Comparison of ENCODE assay signal across 13 cellular contexts in genomic region chr15:58383876-58384275, GRCh38. TPM values are rescaled to one million over a fixed set of nuclear protein-coding genes. Genes with fewer than 3 reads are reported as not detected.
DNase-seq lines count a peak whose midpoint lies in the region; TF ChIP-seq lines count a peak whose summit lies in the region.
"Had no signal": no experiment of that assay in that cellular context is flagged by ENCODE, and none has a peak within 500 bp of the region (broad histone marks: within the 10 kb centered on the region; RNA-seq: fewer than 3 reads in every experiment).

No MANE protein-coding gene starts in this region.

- no peaks in the 10 kb centered on the region for H3K27me3 Mint-ChIP-seq in activated naive CD4-positive, alpha-beta T cell treated with anti-CD3 and anti-CD28 coated beads for 36 hours (ENCODE audit: low read depth)
- peaks cover 4% of the 10 kb centered on the region for H3K27me3 Mint-ChIP-seq in activated naive CD4-positive, alpha-beta T cell treated with anti-CD3 and anti-CD28 coated beads, Interleukin-2, amount 10 ng/mL, durations not matched to agents 7 days and 5 days
- H3K27me3 Mint-ChIP-seq in stimulated activated naive CD8-positive, alpha-beta T cell treated with anti-CD3 and anti-CD28 coated beads, Interleukin-15, Interleukin-2, amounts not matched to agents 100 ng/mL and 50 ng/mL, for 24 hours = no peaks in the 10 kb centered on the region
- no peaks in the 10 kb centered on the region for H3K27me3 Mint-ChIP-seq in osteocyte (ENCODE audit: unreplicated experiment)

- CTCF ChIA-PET in activated naive CD4-positive, alpha-beta T cell treated with anti-CD3 and anti-CD28 coated beads for 36 hours (lab: Charles Lee) = no interaction called here
- CTCF ChIA-PET in activated naive CD4-positive, alpha-beta T cell treated with anti-CD3 and anti-CD28 coated beads, Interleukin-2, amount 10 ng/mL, durations not matched to agents 7 days and 5 days (lab: Charles Lee) = no interaction called here

- H3K36me3 Mint-ChIP-seq in activated naive CD4-positive, alpha-beta T cell treated with anti-CD3 and anti-CD28 coated beads for 36 hours (ENCODE audit: low read depth) = no peaks in the 10 kb centered on the region
- no peaks in the 10 kb centered on the region for H3K36me3 Mint-ChIP-seq in activated naive CD4-positive, alpha-beta T cell treated with anti-CD3 and anti-CD28 coated beads, Interleukin-2, amount 10 ng/mL, durations not matched to agents 7 days and 5 days
- no peaks in the 10 kb centered on the region for H3K36me3 Mint-ChIP-seq in stimulated activated naive CD8-positive, alpha-beta T cell treated with anti-CD3 and anti-CD28 coated beads, Interleukin-15, Interleukin-2, amounts not matched to agents 100 ng/mL and 50 ng/mL, for 24 hours (ENCODE audit: low read depth)
- no peaks in the 10 kb centered on the region for H3K36me3 Mint-ChIP-seq in osteocyte (ENCODE audit: unreplicated experiment)
- H3K36me3 Mint-ChIP-seq: mesothelial cell of epicardium had no signal

- H3K4me1 Mint-ChIP-seq in activated naive CD4-positive, alpha-beta T cell treated with anti-CD3 and anti-CD28 coated beads for 36 hours (ENCODE audit: low read depth) = peaks cover 17% of the 10 kb centered on the region
- no peaks in the 10 kb centered on the region for H3K4me1 Mint-ChIP-seq in activated naive CD4-positive, alpha-beta T cell treated with anti-CD3 and anti-CD28 coated beads, Interleukin-2, amount 10 ng/mL, durations not matched to agents 7 days and 5 days
- H3K4me1 Mint-ChIP-seq in stimulated activated naive CD8-positive, alpha-beta T cell treated with anti-CD3 and anti-CD28 coated beads, Interleukin-15, Interleukin-2, amounts not matched to agents 100 ng/mL and 50 ng/mL, for 24 hours (ENCODE audit: low read depth) = peaks cover 16% of the 10 kb centered on the region
- peaks cover under 1% of the 10 kb centered on the region for H3K4me1 Mint-ChIP-seq in osteocyte (ENCODE audit: unreplicated experiment)

- intact Hi-C loops in activated naive CD4-positive, alpha-beta T cell treated with anti-CD3 and anti-CD28 coated beads for 36 hours (cut with micrococcal nuclease) = loop anchor here (1.0 to 2.0 kb wide), 3 partner anchors 29 to 69 kb away; no protein-coding TSS in a partner anchor

- TF ChIP-seq CTCF in osteocyte (IDR thresholded peaks at IDR 0.05) = no peak

- peaks cover 5% of the 10 kb centered on the region for H3K9me3 Mint-ChIP-seq in activated naive CD4-positive, alpha-beta T cell treated with anti-CD3 and anti-CD28 coated beads for 36 hours
- H3K9me3 Mint-ChIP-seq in activated naive CD4-positive, alpha-beta T cell treated with anti-CD3 and anti-CD28 coated beads, Interleukin-2, amount 10 ng/mL, durations not matched to agents 7 days and 5 days = no peaks in the 10 kb centered on the region
- H3K9me3 Mint-ChIP-seq in stimulated activated naive CD8-positive, alpha-beta T cell treated with anti-CD3 and anti-CD28 coated beads, Interleukin-15, Interleukin-2, amounts not matched to agents 100 ng/mL and 50 ng/mL, for 24 hours = no peaks in the 10 kb centered on the region
- no peaks in the 10 kb centered on the region for H3K9me3 Mint-ChIP-seq in osteocyte (ENCODE audit: unreplicated experiment)
- H3K9me3 Mint-ChIP-seq: mesothelial cell of epicardium had no signal

- no peak overlapping the region for H3K4me3 Mint-ChIP-seq in activated naive CD4-positive, alpha-beta T cell treated with anti-CD3 and anti-CD28 coated beads for 36 hours
- no peak overlapping the region for H3K4me3 Mint-ChIP-seq in activated naive CD4-positive, alpha-beta T cell treated with anti-CD3 and anti-CD28 coated beads, Interleukin-2, amount 10 ng/mL, durations not matched to agents 7 days and 5 days
- no peak overlapping the region for H3K4me3 Mint-ChIP-seq in stimulated activated naive CD8-positive, alpha-beta T cell treated with anti-CD3 and anti-CD28 coated beads, Interleukin-15, Interleukin-2, amounts not matched to agents 100 ng/mL and 50 ng/mL, for 24 hours
- no peak overlapping the region for H3K4me3 Mint-ChIP-seq in osteocyte (ENCODE audit: unreplicated experiment)
- H3K4me3 Mint-ChIP-seq: mesothelial cell of epicardium had no signal

- H3K27ac Mint-ChIP-seq in activated naive CD4-positive, alpha-beta T cell treated with anti-CD3 and anti-CD28 coated beads for 36 hours = peak overlapping the region; percentile 14
- H3K27ac Mint-ChIP-seq in activated naive CD4-positive, alpha-beta T cell treated with anti-CD3 and anti-CD28 coated beads, Interleukin-2, amount 10 ng/mL, durations not matched to agents 7 days and 5 days = no peak overlapping the region
- peak overlapping the region; percentile 82 for H3K27ac Mint-ChIP-seq in stimulated activated naive CD8-positive, alpha-beta T cell treated with anti-CD3 and anti-CD28 coated beads, Interleukin-15, Interleukin-2, amounts not matched to agents 100 ng/mL and 50 ng/mL, for 24 hours
- H3K27ac Mint-ChIP-seq in osteocyte (ENCODE audit: unreplicated experiment) = no peak overlapping the region
- H3K27ac Mint-ChIP-seq: mesothelial cell of epicardium had no signal

- peak; percentile 73 for DNase-seq in activated naive CD4-positive, alpha-beta T cell treated with anti-CD3 and anti-CD28 coated beads for 36 hours
- no peak for DNase-seq in activated naive CD4-positive, alpha-beta T cell treated with anti-CD3 and anti-CD28 coated beads, Interleukin-2, amount 10 ng/mL, durations not matched to agents 7 days and 5 days
- DNase-seq in activated CD8-positive, alpha-beta memory T cell treated with anti-CD3 and anti-CD28 coated beads, Interleukin-2, amount 50 U/mL, for 48 hours = peak; percentile 65
- DNase-seq in left kidney (ENCODE audit: low read depth, low spot score) (peak; percentile 17), NCI-H345 (lab: John Stamatoyannopoulos, UW) (no peak), NOMO-1 (lab: John Stamatoyannopoulos, UW; ENCODE audit: unreplicated experiment in 2 of 2) (no peak), osteocyte (ENCODE audit: extremely low spot score, unreplicated experiment) (no peak)
- DNase-seq: AML-193, EL, NCI-H82, psoas muscle had no signal

RNA-seq across cellular contexts. Expression of gene LIPC, which starts 47.9 kb away (rescaled TPM):
- total RNA-seq in activated naive CD4-positive, alpha-beta T cell treated with anti-CD3 and anti-CD28 coated beads for 36 hours = under 1 TPM; 0.14 to 0.47 TPM
- not detected in 2 replicates for total RNA-seq in osteocyte
- total RNA-seq: mesothelial cell of epicardium, psoas muscle had no signal

Comparison
In these comparisons a context has a peak if more than half of its experiments do, and no peak if none do; other contexts are left out.
1. DNase-seq: peak in activated naive CD4-positive, alpha-beta T cell treated with anti-CD3 and anti-CD28 coated beads for 36 hours (single experiment), activated CD8-positive, alpha-beta memory T cell treated with anti-CD3 and anti-CD28 coated beads, Interleukin-2, amount 50 U/mL, for 48 hours (single experiment) and left kidney (single experiment); none in activated naive CD4-positive, alpha-beta T cell treated with anti-CD3 and anti-CD28 coated beads, Interleukin-2, amount 10 ng/mL, durations not matched to agents 7 days and 5 days (single experiment), NCI-H345 (single experiment), NOMO-1 (0 of 2) and osteocyte (single experiment).
2. H3K27ac Mint-ChIP-seq: peak in activated naive CD4-positive, alpha-beta T cell treated with anti-CD3 and anti-CD28 coated beads for 36 hours (single experiment) and stimulated activated naive CD8-positive, alpha-beta T cell treated with anti-CD3 and anti-CD28 coated beads, Interleukin-15, Interleukin-2, amounts not matched to agents 100 ng/mL and 50 ng/mL, for 24 hours (single experiment); none in activated naive CD4-positive, alpha-beta T cell treated with anti-CD3 and anti-CD28 coated beads, Interleukin-2, amount 10 ng/mL, durations not matched to agents 7 days and 5 days (single experiment) and osteocyte (single experiment).